15 cellular contexts compared by ENCODE assay signal in genomic region chr16:79264237-79265104, GRCh38.
DNase-seq lines count a peak whose midpoint lies in the region; ATAC-seq and TF ChIP-seq lines count a peak whose summit lies in the region.
"Had no signal": no experiment of that assay in that cellular context is flagged by ENCODE, and none has a peak within 500 bp of the region (broad histone marks: within the 10 kb centered on the region; RNA-seq: fewer than 3 reads in every experiment).

No MANE protein-coding gene starts in this region.

- H3K4me1 Mint-ChIP-seq in activated CD4-positive, alpha-beta T cell treated with anti-CD3 and anti-CD28 coated beads, Interleukin-2, amount 10 ng/mL, durations not matched to agents 24 days and 14 days: peaks cover 59% of the 10 kb centered on the region
- peaks cover 2% of the 10 kb centered on the region for H3K4me1 Mint-ChIP-seq in neural crest cell

- H3K36me3 Mint-ChIP-seq in activated CD4-positive, alpha-beta T cell treated with anti-CD3 and anti-CD28 coated beads, Interleukin-2, amount 10 ng/mL, durations not matched to agents 24 days and 14 days (ENCODE audit: low read depth): peaks cover 2% of the 10 kb centered on the region
- H3K36me3 Mint-ChIP-seq in neural crest cell (ENCODE audit: low read depth): no peaks in the 10 kb centered on the region

- H3K27me3 Mint-ChIP-seq in activated CD4-positive, alpha-beta T cell treated with anti-CD3 and anti-CD28 coated beads, Interleukin-2, amount 10 ng/mL, durations not matched to agents 24 days and 14 days: peaks cover 5% of the 10 kb centered on the region
- peaks cover 17% of the 10 kb centered on the region for H3K27me3 Mint-ChIP-seq in neural crest cell (ENCODE audit: low read depth)

- DNase-seq in activated CD4-positive, alpha-beta T cell treated with anti-CD3 and anti-CD28 coated beads, Interleukin-2, amount 10 ng/mL, durations not matched to agents 24 days and 14 days: no peak
- DNase-seq in activated CD4-positive, alpha-beta T cell treated with anti-CD3 and anti-CD28 coated beads for 4 hours: no peak
- DNase-seq in MV-4-11 (lab: John Stamatoyannopoulos, UW) (peak; percentile 86), globus pallidus (ENCODE audit: low spot score) (peak; percentile 46), neural crest cell (ENCODE audit: low read depth, low spot score) (no peak), SKM-1 (lab: John Stamatoyannopoulos, UW; ENCODE audit: unreplicated experiment) (no peak), EL (no peak)
- DNase-seq: activated CD4-positive, alpha-beta T cell treated with anti-CD3 and anti-CD28 coated beads, Interleukin-2, amount 10 ng/mL, durations not matched to agents 7 days and 5 days; activated CD8-positive, alpha-beta memory T cell treated with anti-CD3 and anti-CD28 coated beads, Interleukin-2, amount 50 U/mL, for 4 hours; C1 segment of cervical spinal cord; GOT3; NCI-H1417 treated with DMSO at 0.1 percent for 48 hours; nephron progenitor cell; stimulated activated CD8-positive, alpha-beta memory T cell treated with anti-CD3 and anti-CD28 coated beads, Interleukin-4, amount 100 ng/mL, for 48 hours had no signal

- ATAC-seq in GM21529 (IDR thresholded peaks at IDR 0.05; ENCODE audit: unreplicated experiment): no peak

- H3K27ac Mint-ChIP-seq in activated CD4-positive, alpha-beta T cell treated with anti-CD3 and anti-CD28 coated beads, Interleukin-2, amount 10 ng/mL, durations not matched to agents 24 days and 14 days: peak overlapping the region; percentile 57
- peak overlapping the region; percentile 20 for H3K27ac Mint-ChIP-seq in neural crest cell (ENCODE audit: unreplicated experiment)
- H3K27ac Mint-ChIP-seq: activated CD4-positive, alpha-beta T cell treated with anti-CD3 and anti-CD28 coated beads, Interleukin-2, amount 10 ng/mL, durations not matched to agents 7 days and 5 days; nephron progenitor cell had no signal

- intact Hi-C loops in activated CD4-positive, alpha-beta T cell treated with anti-CD3 and anti-CD28 coated beads, Interleukin-2, amount 10 ng/mL, durations not matched to agents 24 days and 14 days (cut with micrococcal nuclease): loop anchor here (5.0 kb wide), 2 partner anchors 102 to 557 kb away; no protein-coding TSS in a partner anchor

- peaks cover 23% of the 10 kb centered on the region for H3K9me3 Mint-ChIP-seq in activated CD4-positive, alpha-beta T cell treated with anti-CD3 and anti-CD28 coated beads, Interleukin-2, amount 10 ng/mL, durations not matched to agents 24 days and 14 days
- no peaks in the 10 kb centered on the region for H3K9me3 Mint-ChIP-seq in neural crest cell
- H3K9me3 Mint-ChIP-seq: nephron progenitor cell had no signal

- no peak for TF ChIP-seq CTCF in neural crest cell (conservative IDR thresholded peaks at IDR 0.05)

- H3K4me3 Mint-ChIP-seq in activated CD4-positive, alpha-beta T cell treated with anti-CD3 and anti-CD28 coated beads, Interleukin-2, amount 10 ng/mL, durations not matched to agents 24 days and 14 days: no peak overlapping the region
- H3K4me3 Mint-ChIP-seq in neural crest cell: no peak overlapping the region
- H3K4me3 Mint-ChIP-seq: activated CD4-positive, alpha-beta T cell treated with anti-CD3 and anti-CD28 coated beads, Interleukin-2, amount 10 ng/mL, durations not matched to agents 7 days and 5 days; nephron progenitor cell had no signal

Comparison
In these comparisons a context has a peak if more than half of its experiments do, and no peak if none do; other contexts are left out.
1. DNase-seq: peak in MV-4-11 (single experiment) and globus pallidus (single experiment); none in activated CD4-positive, alpha-beta T cell treated with anti-CD3 and anti-CD28 coated beads, Interleukin-2, amount 10 ng/mL, durations not matched to agents 24 days and 14 days (single experiment), activated CD4-positive, alpha-beta T cell treated with anti-CD3 and anti-CD28 coated beads for 4 hours (0 of 2), neural crest cell (single experiment), SKM-1 (single experiment) and EL (single experiment).